ENCODE assay signal across 9 cellular contexts in genomic region chr7:103592187-103592586, GRCh38.
"Had no signal": no experiment of that assay in that cellular context is flagged by ENCODE, and none has a peak within 500 bp of the region (broad histone marks: within the 10 kb centered on the region; RNA-seq: fewer than 3 reads in every experiment).

No MANE protein-coding gene starts in this region.

- DNase-seq: GOT3, H7, HFFc6, IMR-90, KBM-7 had no signal

- H3K4me1 ChIP-seq: HAP-1 had no signal

- H3K9ac ChIP-seq: KMS-11 had no signal

- H3K36me3 ChIP-seq: HAP-1 had no signal

- H3K27ac ChIP-seq: HL-60, KMS-11 had no signal

- ATAC-seq: HCT116 had no signal

- H3K9me3 ChIP-seq: HAP-1 had no signal

- H3K4me2 ChIP-seq: KMS-11 had no signal

- H3K4me3 ChIP-seq: HAP-1 had no signal
